ENCODE assay signal across 1 cellular context in the genomic region with DNA sequence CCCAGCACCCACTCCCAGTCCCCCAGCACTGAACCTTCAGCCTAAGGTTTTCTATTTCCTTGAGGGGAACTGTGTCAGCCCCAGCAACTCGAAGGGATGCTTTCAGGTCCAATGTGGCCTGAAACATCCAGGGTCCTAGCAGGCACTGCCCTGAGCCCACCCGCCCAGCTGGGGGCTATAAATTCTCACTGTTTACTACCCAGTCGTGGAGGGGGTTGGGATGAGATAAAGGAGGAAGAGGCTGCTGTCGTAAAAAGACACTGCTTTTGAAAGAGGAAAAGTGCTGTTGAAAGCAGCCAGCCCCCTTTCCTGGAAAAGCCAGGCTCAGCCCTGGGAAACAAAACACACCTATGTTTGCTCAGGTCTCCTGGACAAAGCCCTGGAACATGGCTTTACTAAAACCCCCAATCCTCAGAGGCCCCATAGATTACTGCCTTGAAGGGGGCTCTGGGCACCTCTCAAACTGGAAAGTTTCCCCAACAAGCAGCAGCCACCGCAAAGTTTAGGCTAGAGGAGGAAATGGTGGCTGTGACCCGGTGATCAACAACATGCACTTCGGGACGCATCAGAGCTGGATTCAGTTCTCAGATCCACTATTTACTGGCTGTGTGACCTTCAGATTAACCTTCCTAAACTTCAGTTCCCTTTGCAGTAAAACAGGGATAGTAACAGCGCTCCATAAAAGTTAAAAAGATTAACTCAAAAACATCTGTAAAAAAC.
TF ChIP-seq lines count a peak whose summit lies in the region.

No MANE protein-coding gene starts in this region.

TF ChIP-seq in HepG2, 621 proteins besides CTCF, POLR2A, EP300 and RAD21:
- TF ChIP-seq BCL6 (CRISPR knock-in tag; IDR thresholded peaks at IDR 0.05) (0 out of 2 replicates have a peak, but pooled peaks have one; percentile 20), RBM22 (optimal IDR thresholded peaks at IDR 0.05; ENCODE audit: low read length) (peak; percentile 41), ZNF713 (CRISPR knock-in tag; IDR thresholded peaks at IDR 0.05) (no peak)
- TF ChIP-seq, protein P1, sequence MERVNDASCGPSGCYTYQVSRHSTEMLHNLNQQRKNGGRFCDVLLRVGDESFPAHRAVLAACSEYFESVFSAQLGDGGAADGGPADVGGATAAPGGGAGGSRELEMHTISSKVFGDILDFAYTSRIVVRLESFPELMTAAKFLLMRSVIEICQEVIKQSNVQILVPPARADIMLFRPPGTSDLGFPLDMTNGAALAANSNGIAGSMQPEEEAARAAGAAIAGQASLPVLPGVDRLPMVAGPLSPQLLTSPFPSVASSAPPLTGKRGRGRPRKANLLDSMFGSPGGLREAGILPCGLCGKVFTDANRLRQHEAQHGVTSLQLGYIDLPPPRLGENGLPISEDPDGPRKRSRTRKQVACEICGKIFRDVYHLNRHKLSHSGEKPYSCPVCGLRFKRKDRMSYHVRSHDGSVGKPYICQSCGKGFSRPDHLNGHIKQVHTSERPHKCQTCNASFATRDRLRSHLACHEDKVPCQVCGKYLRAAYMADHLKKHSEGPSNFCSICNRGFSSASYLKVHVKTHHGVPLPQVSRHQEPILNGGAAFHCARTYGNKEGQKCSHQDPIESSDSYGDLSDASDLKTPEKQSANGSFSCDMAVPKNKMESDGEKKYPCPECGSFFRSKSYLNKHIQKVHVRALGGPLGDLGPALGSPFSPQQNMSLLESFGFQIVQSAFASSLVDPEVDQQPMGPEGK (CRISPR knock-in tag; IDR thresholded peaks at IDR 0.05), result peak; percentile 13; the same call in 1 of the 2 replicates
